ENCODE assay signal across 10 cellular contexts in genomic region chr5:55668356-55668755, GRCh38. TPM values are rescaled to one million over a fixed set of nuclear protein-coding genes. Genes with fewer than 3 reads are reported as not detected.
DNase-seq lines count a peak whose midpoint lies in the region; ATAC-seq, FAIRE-seq and TF ChIP-seq lines count a peak whose summit lies in the region.
"Had no signal": no experiment of that assay in that cellular context is flagged by ENCODE, and none has a peak within 500 bp of the region (broad histone marks: within the 10 kb centered on the region; RNA-seq: fewer than 3 reads in every experiment).

No MANE protein-coding gene starts in this region.

- H3K79me2 ChIP-seq in smooth muscle cell (ENCODE audit: low read depth): no peaks in the 10 kb centered on the region

- peaks cover 17% of the 10 kb centered on the region for H3F3A ChIP-seq in smooth muscle cell (ENCODE audit: low read depth)

- H3K4me1 ChIP-seq in smooth muscle cell (ENCODE audit: low read depth): peaks cover 13% of the 10 kb centered on the region

- no peak for TF ChIP-seq CTCF in fibroblast of mammary gland (conservative IDR thresholded peaks at IDR 0.05; ENCODE audit: control insufficient read depth, insufficient read depth, low read depth, low read length)
- no peak for TF ChIP-seq CTCF in smooth muscle cell (IDR thresholded peaks at IDR 0.05; ENCODE audit: borderline replicate concordance, insufficient read depth, poor library complexity, severe bottlenecking)

- H3K9me3 ChIP-seq in smooth muscle cell (replicated peaks; ENCODE audit: low read depth): no peaks in the 10 kb centered on the region

- FAIRE-seq in RCC 7860 (lab: Jason Lieb, UNC): peak; percentile 80

- H3K9ac ChIP-seq in smooth muscle cell (ENCODE audit: low read depth): peak overlapping the region; percentile 86

- H3K4me3 ChIP-seq in fibroblast of mammary gland (ENCODE audit: control insufficient read depth, low read depth, low read length) (no peak overlapping the region), smooth muscle cell (no peak overlapping the region)

- peak; percentile 43 for ATAC-seq in GM19351 (IDR thresholded peaks at IDR 0.05; ENCODE audit: unreplicated experiment)
- ATAC-seq: activated naive CD4-positive, alpha-beta T cell treated with anti-CD3 and anti-CD28 coated beads, Interleukin-2, amount 50 U/mL, for 72 hours had no signal

- peak overlapping the region; percentile 51 for H2AFZ ChIP-seq in smooth muscle cell (ENCODE audit: low read depth)

- DNase-seq in RCC 7860 (ENCODE audit: low spot score) (peak; percentile 40), fibroblast of mammary gland (ENCODE audit: low read depth) (peak; percentile 85), smooth muscle cell (lab: John Stamatoyannopoulos, UW; ENCODE audit: unreplicated experiment) (no peak), putamen (ENCODE audit: low spot score) (no peak), medulla oblongata (ENCODE audit: extremely low spot score) (no peak)
- DNase-seq in activated CD4-positive, alpha-beta T cell treated with anti-CD3 and anti-CD28 coated beads, Interleukin-2, amount 50 U/mL, for 48 hours: no peak
- no peak for DNase-seq in effector CD4-positive, alpha-beta T cell
- DNase-seq: stimulated activated naive CD4-positive, alpha-beta T cell had no signal

- H3K4me2 ChIP-seq in smooth muscle cell: peak overlapping the region; percentile 69

- H3K27ac ChIP-seq in smooth muscle cell (ENCODE audit: low read depth): peak overlapping the region; percentile 99

- H3K27me3 ChIP-seq in smooth muscle cell (ENCODE audit: low read depth): no peaks in the 10 kb centered on the region

- H4K20me1 ChIP-seq in smooth muscle cell (ENCODE audit: low read depth): no peaks in the 10 kb centered on the region

- no peaks in the 10 kb centered on the region for H3K36me3 ChIP-seq in smooth muscle cell (ENCODE audit: low read depth)

RNA-seq across cellular contexts. Expression of gene SLC38A9, which starts 43.8 kb away (rescaled TPM):
- total RNA-seq in smooth muscle cell: 41.0 and 43.9 TPM in 2 replicates
- 19.8 and 20.8 TPM in 2 replicates for polyA plus RNA-seq in smooth muscle cell

Comparison
In these comparisons a context has a peak if more than half of its experiments do, and no peak if none do; other contexts are left out.
1. DNase-seq: peak in RCC 7860 (single experiment) and fibroblast of mammary gland (single experiment); none in smooth muscle cell (single experiment), putamen (single experiment), activated CD4-positive, alpha-beta T cell treated with anti-CD3 and anti-CD28 coated beads, Interleukin-2, amount 50 U/mL, for 48 hours (0 of 2), medulla oblongata (single experiment) and effector CD4-positive, alpha-beta T cell (single experiment).